Comparison of ENCODE assay signal across 22 cellular contexts in genomic region chr17:16820979-16821543, GRCh38.
"Had no signal": no experiment of that assay in that cellular context is flagged by ENCODE, and none has a peak within 500 bp of the region (broad histone marks: within the 10 kb centered on the region; RNA-seq: fewer than 3 reads in every experiment).

No MANE protein-coding gene starts in this region.

- H3K4me1 ChIP-seq: psoas muscle, right lobe of liver had no signal

- H3K36me3 ChIP-seq: gastroesophageal sphincter, right lobe of liver, spleen, tibial nerve had no signal

- DNase-seq: cerebellar nuclear complex; dermis blood vessel endothelial cell; effector CD4-positive, alpha-beta T cell; glutamatergic neuron; mesenchymal stem cell; midbrain; occipital lobe; psoas muscle; retina; right lobe of liver; spleen; stimulated activated CD4-positive, alpha-beta T cell treated with anti-CD3 and anti-CD28 coated beads, Interleukin-15, amount 100 ng/mL, for 24 hours; stimulated activated CD4-positive, alpha-beta T cell treated with anti-CD3 and anti-CD28 coated beads, Interleukin-1b, Interleukin-23, amount 100 ng/mL, for 48 hours; stimulated activated CD4-positive, alpha-beta T cell treated with anti-CD3 and anti-CD28 coated beads, Interleukin-4, amount 100 ng/mL, for 24 hours had no signal

- FAIRE-seq: colon, islet of Langerhans had no signal

- H3K27me3 ChIP-seq: gastroesophageal sphincter, right lobe of liver, tibial nerve had no signal

- H3K27ac ChIP-seq: gastroesophageal sphincter, psoas muscle, right lobe of liver, spleen, tibial nerve had no signal

- H3K36me3 Mint-ChIP-seq: natural killer cell treated with Interleukin-12 subunit alpha and Interleukin-12 subunit beta and Interleukin-15 and Interleukin-18, amount 100 ng/mL, for 72 hours; stimulated activated memory B cell treated with anti-CD40 and anti-IgM and Interleukin-4, amounts not matched to agents 10 μg/mL and 1 μg/mL and 100 μg/mL, for 72 hours had no signal

- H3K9me3 ChIP-seq: gastroesophageal sphincter, psoas muscle, right lobe of liver, tibial nerve had no signal

- H3K4me1 Mint-ChIP-seq: stimulated activated memory B cell treated with anti-CD40 and anti-IgM and Interleukin-4, amounts not matched to agents 10 μg/mL and 1 μg/mL and 100 μg/mL, for 72 hours had no signal

- ATAC-seq: gastroesophageal sphincter; right lobe of liver; stimulated activated memory B cell treated with anti-CD40 and anti-IgM and Interleukin-4, amounts not matched to agents 10 μg/mL and 1 μg/mL and 100 μg/mL, for 72 hours had no signal

- H3K4me3 ChIP-seq: gastroesophageal sphincter, lung, psoas muscle, right lobe of liver, spleen, tibial nerve had no signal

- H3K4me3 Mint-ChIP-seq: natural killer cell treated with Interleukin-12 subunit alpha and Interleukin-12 subunit beta and Interleukin-15 and Interleukin-18, amount 100 ng/mL, for 72 hours; stimulated activated memory B cell treated with anti-CD40 and anti-IgM and Interleukin-4, amounts not matched to agents 10 μg/mL and 1 μg/mL and 100 μg/mL, for 72 hours; stimulated activated naive CD8-positive, alpha-beta T cell treated with anti-CD3 and anti-CD28 coated beads, Interleukin-15, Interleukin-2, amounts not matched to agents 100 ng/mL and 50 ng/mL, for 24 hours had no signal

- H3K9me3 Mint-ChIP-seq: natural killer cell treated with Interleukin-12 subunit alpha and Interleukin-12 subunit beta and Interleukin-15 and Interleukin-18, amount 100 ng/mL, for 72 hours; stimulated activated memory B cell treated with anti-CD40 and anti-IgM and Interleukin-4, amounts not matched to agents 10 μg/mL and 1 μg/mL and 100 μg/mL, for 72 hours; stimulated activated naive CD8-positive, alpha-beta T cell treated with anti-CD3 and anti-CD28 coated beads, Interleukin-15, Interleukin-2, amounts not matched to agents 100 ng/mL and 50 ng/mL, for 24 hours had no signal

- H3K27ac Mint-ChIP-seq: natural killer cell treated with Interleukin-12 subunit alpha and Interleukin-12 subunit beta and Interleukin-15 and Interleukin-18, amount 100 ng/mL, for 72 hours; stimulated activated memory B cell treated with anti-CD40 and anti-IgM and Interleukin-4, amounts not matched to agents 10 μg/mL and 1 μg/mL and 100 μg/mL, for 72 hours; stimulated activated naive CD8-positive, alpha-beta T cell treated with anti-CD3 and anti-CD28 coated beads, Interleukin-15, Interleukin-2, amounts not matched to agents 100 ng/mL and 50 ng/mL, for 24 hours had no signal
